Comparison of ENCODE assay signal across 1 cellular context in the genomic region with DNA sequence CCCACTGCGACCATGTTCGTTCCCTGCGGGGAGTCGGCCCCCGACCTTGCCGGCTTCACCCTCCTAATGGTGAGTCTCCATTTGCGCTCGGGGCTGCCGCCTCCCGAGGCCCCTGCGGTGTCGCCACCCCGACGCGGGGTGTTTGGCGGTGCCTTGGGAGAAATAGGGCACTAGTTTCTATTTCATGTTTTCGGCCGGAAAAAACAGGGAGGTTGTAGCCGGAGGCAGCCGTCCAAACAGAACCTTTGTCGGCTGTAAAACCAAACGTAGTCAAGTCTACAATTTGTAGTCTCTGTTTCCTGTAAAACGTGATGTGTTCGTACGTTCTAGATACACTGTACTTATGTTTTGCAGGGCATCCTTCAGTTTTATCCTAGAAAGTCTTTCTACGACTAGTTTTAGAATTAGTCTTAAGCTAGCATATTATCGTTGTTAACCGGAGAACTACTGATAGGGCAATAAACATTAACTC.
TF ChIP-seq lines count a peak whose summit lies in the region.

No MANE protein-coding gene starts in this region.

TF ChIP-seq in K562, 482 proteins besides CTCF, POLR2A, EP300 and RAD21 (continued from another document):
- TF ChIP-seq PTBP1 (IDR thresholded peaks at IDR 0.05; ENCODE audit: low read depth, low read length) (no peak), ZNF444 (CRISPR knock-in tag; IDR thresholded peaks at IDR 0.05) (no peak), ELF2 (CRISPR knock-in tag; IDR thresholded peaks at IDR 0.05) (peak; percentile 68; the same call in 1 of the 2 replicates), ZNF263 (CRISPR knock-in tag; IDR thresholded peaks at IDR 0.05; ENCODE audit: borderline replicate concordance) (no peak), NFYB (IDR thresholded peaks at IDR 0.05; ENCODE audit: extremely low read depth, insufficient read length) (no peak), SAP30 (IDR thresholded peaks at IDR 0.05; ENCODE audit: borderline replicate concordance, insufficient read depth, low read depth, low read length, poor library complexity, severe bottlenecking) (no peak), NR2C2 (CRISPR knock-in tag; IDR thresholded peaks at IDR 0.05) (no peak), NR2C2 (tag; IDR thresholded peaks at IDR 0.05) (peak; percentile 6; the same call in 1 of the 2 replicates), GTF2E2 (tag; IDR thresholded peaks at IDR 0.05) (peak; percentile 91; the same call in 1 of the 2 replicates), C11orf30 (IDR thresholded peaks at IDR 0.05; ENCODE audit: low read depth) (peak; percentile 40; the same call in 1 of the 2 replicates), RNF2 (IDR thresholded peaks at IDR 0.05) (peak; percentile 2; the same call in 1 of the 2 replicates), FIP1L1 (IDR thresholded peaks at IDR 0.05; ENCODE audit: low read depth, low read length, poor library complexity, severe bottlenecking) (no peak), DNMT1 (IDR thresholded peaks at IDR 0.05) (0 out of 2 replicates have a peak, but pooled peaks have one; percentile 54), TAF7 (tag; IDR thresholded peaks at IDR 0.05) (peak; percentile 12; the same call in 1 of the 2 replicates), ZNF766 (CRISPR knock-in tag; conservative IDR thresholded peaks at IDR 0.05) (0 out of 2 replicates have a peak, but pooled peaks have one; percentile 36), RBM15 (IDR thresholded peaks at IDR 0.05; ENCODE audit: insufficient read depth, low read length) (no peak), GABPA (tag; conservative IDR thresholded peaks at IDR 0.05; ENCODE audit: low read depth) (0 out of 2 replicates have a peak, but pooled peaks have one; percentile 8), HMGN3 (IDR thresholded peaks at IDR 0.05; ENCODE audit: borderline replicate concordance, extremely low read depth, insufficient read length, low read depth, low read length) (peak; percentile 4), XRCC3 (IDR thresholded peaks at IDR 0.05) (no peak), BACH1 (tag; IDR thresholded peaks at IDR 0.05) (0 out of 2 replicates have a peak, but pooled peaks have one; percentile 27), ZNF311 (CRISPR knock-in tag; IDR thresholded peaks at IDR 0.05) (no peak)
- TF ChIP-seq, protein P1, sequence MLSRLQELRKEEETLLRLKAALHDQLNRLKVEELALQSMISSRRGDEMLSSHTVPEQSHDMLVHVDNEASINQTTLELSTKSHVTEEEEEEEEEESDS (CRISPR knock-in tag; IDR thresholded peaks at IDR 0.05) = no peak
- TF ChIP-seq, protein P2, sequence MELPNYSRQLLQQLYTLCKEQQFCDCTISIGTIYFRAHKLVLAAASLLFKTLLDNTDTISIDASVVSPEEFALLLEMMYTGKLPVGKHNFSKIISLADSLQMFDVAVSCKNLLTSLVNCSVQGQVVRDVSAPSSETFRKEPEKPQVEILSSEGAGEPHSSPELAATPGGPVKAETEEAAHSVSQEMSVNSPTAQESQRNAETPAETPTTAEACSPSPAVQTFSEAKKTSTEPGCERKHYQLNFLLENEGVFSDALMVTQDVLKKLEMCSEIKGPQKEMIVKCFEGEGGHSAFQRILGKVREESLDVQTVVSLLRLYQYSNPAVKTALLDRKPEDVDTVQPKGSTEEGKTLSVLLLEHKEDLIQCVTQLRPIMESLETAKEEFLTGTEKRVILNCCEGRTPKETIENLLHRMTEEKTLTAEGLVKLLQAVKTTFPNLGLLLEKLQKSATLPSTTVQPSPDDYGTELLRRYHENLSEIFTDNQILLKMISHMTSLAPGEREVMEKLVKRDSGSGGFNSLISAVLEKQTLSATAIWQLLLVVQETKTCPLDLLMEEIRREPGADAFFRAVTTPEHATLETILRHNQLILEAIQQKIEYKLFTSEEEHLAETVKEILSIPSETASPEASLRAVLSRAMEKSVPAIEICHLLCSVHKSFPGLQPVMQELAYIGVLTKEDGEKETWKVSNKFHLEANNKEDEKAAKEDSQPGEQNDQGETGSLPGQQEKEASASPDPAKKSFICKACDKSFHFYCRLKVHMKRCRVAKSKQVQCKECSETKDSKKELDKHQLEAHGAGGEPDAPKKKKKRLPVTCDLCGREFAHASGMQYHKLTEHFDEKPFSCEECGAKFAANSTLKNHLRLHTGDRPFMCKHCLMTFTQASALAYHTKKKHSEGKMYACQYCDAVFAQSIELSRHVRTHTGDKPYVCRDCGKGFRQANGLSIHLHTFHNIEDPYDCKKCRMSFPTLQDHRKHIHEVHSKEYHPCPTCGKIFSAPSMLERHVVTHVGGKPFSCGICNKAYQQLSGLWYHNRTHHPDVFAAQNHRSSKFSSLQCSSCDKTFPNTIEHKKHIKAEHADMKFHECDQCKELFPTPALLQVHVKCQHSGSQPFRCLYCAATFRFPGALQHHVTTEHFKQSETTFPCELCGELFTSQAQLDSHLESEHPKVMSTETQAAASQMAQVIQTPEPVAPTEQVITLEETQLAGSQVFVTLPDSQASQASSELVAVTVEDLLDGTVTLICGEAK (IDR thresholded peaks at IDR 0.05) = 0 out of 2 replicates have a peak, but pooled peaks have one; percentile 19
- TF ChIP-seq, protein P2 (CRISPR knock-in tag; IDR thresholded peaks at IDR 0.05) = no peak
- TF ChIP-seq, protein P3, sequence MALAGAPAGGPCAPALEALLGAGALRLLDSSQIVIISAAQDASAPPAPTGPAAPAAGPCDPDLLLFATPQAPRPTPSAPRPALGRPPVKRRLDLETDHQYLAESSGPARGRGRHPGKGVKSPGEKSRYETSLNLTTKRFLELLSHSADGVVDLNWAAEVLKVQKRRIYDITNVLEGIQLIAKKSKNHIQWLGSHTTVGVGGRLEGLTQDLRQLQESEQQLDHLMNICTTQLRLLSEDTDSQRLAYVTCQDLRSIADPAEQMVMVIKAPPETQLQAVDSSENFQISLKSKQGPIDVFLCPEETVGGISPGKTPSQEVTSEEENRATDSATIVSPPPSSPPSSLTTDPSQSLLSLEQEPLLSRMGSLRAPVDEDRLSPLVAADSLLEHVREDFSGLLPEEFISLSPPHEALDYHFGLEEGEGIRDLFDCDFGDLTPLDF (CRISPR knock-in tag; IDR thresholded peaks at IDR 0.05) = peak; percentile 34
TF ChIP-seq in K562: peak in this region for 23.
